ENCODE assay signal across 1 cellular context in genomic region chr2:43193996-43194869, GRCh38.
A peak's percentile ranks its signal among the peaks of the same experiment; 100 is the strongest.
TF ChIP-seq lines count a peak whose summit lies in the region.

No MANE protein-coding gene starts in this region.

TF ChIP-seq in HepG2, 621 proteins besides CTCF, POLR2A, EP300 and RAD21 (continued from another document and continues in another):
- TF ChIP-seq HNF4G (IDR thresholded peaks at IDR 0.05; ENCODE audit: borderline replicate concordance, low read depth, low read length), result peak; percentile 99
- TF ChIP-seq HNF4G (CRISPR knock-in tag; IDR thresholded peaks at IDR 0.05; ENCODE audit: borderline replicate concordance, low read depth), result peak; percentile 97
- TF ChIP-seq ZNF614 (CRISPR knock-in tag; IDR thresholded peaks at IDR 0.05; ENCODE audit: borderline replicate concordance), result peak; percentile 92; the same call in 1 of the 2 replicates
- TF ChIP-seq, protein P1, sequence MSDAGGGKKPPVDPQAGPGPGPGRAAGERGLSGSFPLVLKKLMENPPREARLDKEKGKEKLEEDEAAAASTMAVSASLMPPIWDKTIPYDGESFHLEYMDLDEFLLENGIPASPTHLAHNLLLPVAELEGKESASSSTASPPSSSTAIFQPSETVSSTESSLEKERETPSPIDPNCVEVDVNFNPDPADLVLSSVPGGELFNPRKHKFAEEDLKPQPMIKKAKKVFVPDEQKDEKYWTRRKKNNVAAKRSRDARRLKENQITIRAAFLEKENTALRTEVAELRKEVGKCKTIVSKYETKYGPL (CRISPR knock-in tag; IDR thresholded peaks at IDR 0.05), result no peak
- TF ChIP-seq TCF7L2 (IDR thresholded peaks at IDR 0.05; ENCODE audit: low read depth, low read length), result no peak
- TF ChIP-seq ELF4 (CRISPR knock-in tag; IDR thresholded peaks at IDR 0.05; ENCODE audit: borderline replicate concordance), result no peak
- TF ChIP-seq TSC22D2 (CRISPR knock-in tag; IDR thresholded peaks at IDR 0.05; ENCODE audit: borderline replicate concordance), result no peak; the same call in 1 of the 2 replicates
- no peak; the same call in 1 of the 2 replicates for TF ChIP-seq ARNT2 (CRISPR knock-in tag; IDR thresholded peaks at IDR 0.05; ENCODE audit: low read depth)
- TF ChIP-seq, protein P2, sequence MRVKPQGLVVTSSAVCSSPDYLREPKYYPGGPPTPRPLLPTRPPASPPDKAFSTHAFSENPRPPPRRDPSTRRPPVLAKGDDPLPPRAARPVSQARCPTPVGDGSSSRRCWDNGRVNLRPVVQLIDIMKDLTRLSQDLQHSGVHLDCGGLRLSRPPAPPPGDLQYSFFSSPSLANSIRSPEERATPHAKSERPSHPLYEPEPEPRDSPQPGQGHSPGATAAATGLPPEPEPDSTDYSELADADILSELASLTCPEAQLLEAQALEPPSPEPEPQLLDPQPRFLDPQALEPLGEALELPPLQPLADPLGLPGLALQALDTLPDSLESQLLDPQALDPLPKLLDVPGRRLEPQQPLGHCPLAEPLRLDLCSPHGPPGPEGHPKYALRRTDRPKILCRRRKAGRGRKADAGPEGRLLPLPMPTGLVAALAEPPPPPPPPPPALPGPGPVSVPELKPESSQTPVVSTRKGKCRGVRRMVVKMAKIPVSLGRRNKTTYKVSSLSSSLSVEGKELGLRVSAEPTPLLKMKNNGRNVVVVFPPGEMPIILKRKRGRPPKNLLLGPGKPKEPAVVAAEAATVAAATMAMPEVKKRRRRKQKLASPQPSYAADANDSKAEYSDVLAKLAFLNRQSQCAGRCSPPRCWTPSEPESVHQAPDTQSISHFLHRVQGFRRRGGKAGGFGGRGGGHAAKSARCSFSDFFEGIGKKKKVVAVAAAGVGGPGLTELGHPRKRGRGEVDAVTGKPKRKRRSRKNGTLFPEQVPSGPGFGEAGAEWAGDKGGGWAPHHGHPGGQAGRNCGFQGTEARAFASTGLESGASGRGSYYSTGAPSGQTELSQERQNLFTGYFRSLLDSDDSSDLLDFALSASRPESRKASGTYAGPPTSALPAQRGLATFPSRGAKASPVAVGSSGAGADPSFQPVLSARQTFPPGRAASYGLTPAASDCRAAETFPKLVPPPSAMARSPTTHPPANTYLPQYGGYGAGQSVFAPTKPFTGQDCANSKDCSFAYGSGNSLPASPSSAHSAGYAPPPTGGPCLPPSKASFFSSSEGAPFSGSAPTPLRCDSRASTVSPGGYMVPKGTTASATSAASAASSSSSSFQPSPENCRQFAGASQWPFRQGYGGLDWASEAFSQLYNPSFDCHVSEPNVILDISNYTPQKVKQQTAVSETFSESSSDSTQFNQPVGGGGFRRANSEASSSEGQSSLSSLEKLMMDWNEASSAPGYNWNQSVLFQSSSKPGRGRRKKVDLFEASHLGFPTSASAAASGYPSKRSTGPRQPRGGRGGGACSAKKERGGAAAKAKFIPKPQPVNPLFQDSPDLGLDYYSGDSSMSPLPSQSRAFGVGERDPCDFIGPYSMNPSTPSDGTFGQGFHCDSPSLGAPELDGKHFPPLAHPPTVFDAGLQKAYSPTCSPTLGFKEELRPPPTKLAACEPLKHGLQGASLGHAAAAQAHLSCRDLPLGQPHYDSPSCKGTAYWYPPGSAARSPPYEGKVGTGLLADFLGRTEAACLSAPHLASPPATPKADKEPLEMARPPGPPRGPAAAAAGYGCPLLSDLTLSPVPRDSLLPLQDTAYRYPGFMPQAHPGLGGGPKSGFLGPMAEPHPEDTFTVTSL (CRISPR knock-in tag; IDR thresholded peaks at IDR 0.05; ENCODE audit: borderline replicate concordance), result peak; percentile 89
- TF ChIP-seq ZNF749 (CRISPR knock-in tag; IDR thresholded peaks at IDR 0.05; ENCODE audit: borderline replicate concordance), result peak; percentile 66; the same call in 1 of the 2 replicates
- TF ChIP-seq NR0B2 (CRISPR knock-in tag; IDR thresholded peaks at IDR 0.05), result 0 out of 2 replicates have a peak, but pooled peaks have one; percentile 69
- TF ChIP-seq POLR2AphosphoS5 (IDR thresholded peaks at IDR 0.05; ENCODE audit: low read depth, low read length), result peak; percentile 69; the same call in 1 of the 2 replicates
- TF ChIP-seq ZNF331 (CRISPR knock-in tag; IDR thresholded peaks at IDR 0.05), result peak; percentile 87; the same call in 1 of the 2 replicates
- TF ChIP-seq, protein P3, sequence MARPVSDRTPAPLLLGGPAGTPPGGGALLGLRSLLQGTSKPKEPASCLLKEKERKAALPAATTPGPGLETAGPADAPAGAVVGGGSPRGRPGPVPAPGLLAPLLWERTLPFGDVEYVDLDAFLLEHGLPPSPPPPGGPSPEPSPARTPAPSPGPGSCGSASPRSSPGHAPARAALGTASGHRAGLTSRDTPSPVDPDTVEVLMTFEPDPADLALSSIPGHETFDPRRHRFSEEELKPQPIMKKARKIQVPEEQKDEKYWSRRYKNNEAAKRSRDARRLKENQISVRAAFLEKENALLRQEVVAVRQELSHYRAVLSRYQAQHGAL (CRISPR knock-in tag; IDR thresholded peaks at IDR 0.05; ENCODE audit: not compliant biosample characterization), result no peak
- TF ChIP-seq GLI4 (CRISPR knock-in tag; IDR thresholded peaks at IDR 0.05; ENCODE audit: borderline replicate concordance), result peak; percentile 75
- TF ChIP-seq, protein P4, sequence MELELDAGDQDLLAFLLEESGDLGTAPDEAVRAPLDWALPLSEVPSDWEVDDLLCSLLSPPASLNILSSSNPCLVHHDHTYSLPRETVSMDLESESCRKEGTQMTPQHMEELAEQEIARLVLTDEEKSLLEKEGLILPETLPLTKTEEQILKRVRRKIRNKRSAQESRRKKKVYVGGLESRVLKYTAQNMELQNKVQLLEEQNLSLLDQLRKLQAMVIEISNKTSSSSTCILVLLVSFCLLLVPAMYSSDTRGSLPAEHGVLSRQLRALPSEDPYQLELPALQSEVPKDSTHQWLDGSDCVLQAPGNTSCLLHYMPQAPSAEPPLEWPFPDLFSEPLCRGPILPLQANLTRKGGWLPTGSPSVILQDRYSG (CRISPR knock-in tag; IDR thresholded peaks at IDR 0.05), result 0 out of 2 replicates have a peak, but pooled peaks have one; percentile 71
- TF ChIP-seq KDM5B (CRISPR knock-in tag; IDR thresholded peaks at IDR 0.05; ENCODE audit: borderline replicate concordance), result peak; percentile 74; the same call in 1 of the 2 replicates
- TF ChIP-seq ERF (CRISPR knock-in tag; IDR thresholded peaks at IDR 0.05), result peak; percentile 91; the same call in 1 of the 2 replicates
- no peak for TF ChIP-seq CREB1 (IDR thresholded peaks at IDR 0.05)
- TF ChIP-seq CREB1 (CRISPR knock-in tag; IDR thresholded peaks at IDR 0.05), result peak; percentile 84
- peak; percentile 49; the same call in 1 of the 2 replicates for TF ChIP-seq ZBTB25 (CRISPR knock-in tag; IDR thresholded peaks at IDR 0.05)
- TF ChIP-seq ZBTB26 (CRISPR knock-in tag; IDR thresholded peaks at IDR 0.05; ENCODE audit: borderline replicate concordance), result peak; percentile 53
- no peak for TF ChIP-seq AKNA (CRISPR knock-in tag; IDR thresholded peaks at IDR 0.05; ENCODE audit: borderline replicate concordance)
- TF ChIP-seq, protein P5, sequence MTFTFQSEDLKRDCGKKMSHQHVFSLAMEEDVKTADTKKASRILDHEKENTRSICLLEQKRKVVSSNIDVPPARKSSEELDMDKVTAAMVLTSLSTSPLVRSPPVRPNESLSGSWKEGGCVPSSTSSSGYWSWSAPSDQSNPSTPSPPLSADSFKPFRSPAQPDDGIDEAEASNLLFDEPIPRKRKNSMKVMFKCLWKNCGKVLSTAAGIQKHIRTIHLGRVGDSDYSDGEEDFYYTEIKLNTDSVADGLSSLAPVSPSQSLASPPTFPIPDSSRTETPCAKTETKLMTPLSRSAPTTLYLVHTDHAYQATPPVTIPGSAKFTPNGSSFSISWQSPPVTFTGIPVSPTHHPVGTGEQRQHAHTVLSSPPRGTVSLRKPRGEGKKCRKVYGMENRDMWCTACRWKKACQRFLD (CRISPR knock-in tag; IDR thresholded peaks at IDR 0.05; ENCODE audit: borderline replicate concordance), result no peak; the same call in 1 of the 2 replicates
- peak; percentile 20 for TF ChIP-seq ZBTB34 (CRISPR knock-in tag; IDR thresholded peaks at IDR 0.05)
- TF ChIP-seq, protein P6, sequence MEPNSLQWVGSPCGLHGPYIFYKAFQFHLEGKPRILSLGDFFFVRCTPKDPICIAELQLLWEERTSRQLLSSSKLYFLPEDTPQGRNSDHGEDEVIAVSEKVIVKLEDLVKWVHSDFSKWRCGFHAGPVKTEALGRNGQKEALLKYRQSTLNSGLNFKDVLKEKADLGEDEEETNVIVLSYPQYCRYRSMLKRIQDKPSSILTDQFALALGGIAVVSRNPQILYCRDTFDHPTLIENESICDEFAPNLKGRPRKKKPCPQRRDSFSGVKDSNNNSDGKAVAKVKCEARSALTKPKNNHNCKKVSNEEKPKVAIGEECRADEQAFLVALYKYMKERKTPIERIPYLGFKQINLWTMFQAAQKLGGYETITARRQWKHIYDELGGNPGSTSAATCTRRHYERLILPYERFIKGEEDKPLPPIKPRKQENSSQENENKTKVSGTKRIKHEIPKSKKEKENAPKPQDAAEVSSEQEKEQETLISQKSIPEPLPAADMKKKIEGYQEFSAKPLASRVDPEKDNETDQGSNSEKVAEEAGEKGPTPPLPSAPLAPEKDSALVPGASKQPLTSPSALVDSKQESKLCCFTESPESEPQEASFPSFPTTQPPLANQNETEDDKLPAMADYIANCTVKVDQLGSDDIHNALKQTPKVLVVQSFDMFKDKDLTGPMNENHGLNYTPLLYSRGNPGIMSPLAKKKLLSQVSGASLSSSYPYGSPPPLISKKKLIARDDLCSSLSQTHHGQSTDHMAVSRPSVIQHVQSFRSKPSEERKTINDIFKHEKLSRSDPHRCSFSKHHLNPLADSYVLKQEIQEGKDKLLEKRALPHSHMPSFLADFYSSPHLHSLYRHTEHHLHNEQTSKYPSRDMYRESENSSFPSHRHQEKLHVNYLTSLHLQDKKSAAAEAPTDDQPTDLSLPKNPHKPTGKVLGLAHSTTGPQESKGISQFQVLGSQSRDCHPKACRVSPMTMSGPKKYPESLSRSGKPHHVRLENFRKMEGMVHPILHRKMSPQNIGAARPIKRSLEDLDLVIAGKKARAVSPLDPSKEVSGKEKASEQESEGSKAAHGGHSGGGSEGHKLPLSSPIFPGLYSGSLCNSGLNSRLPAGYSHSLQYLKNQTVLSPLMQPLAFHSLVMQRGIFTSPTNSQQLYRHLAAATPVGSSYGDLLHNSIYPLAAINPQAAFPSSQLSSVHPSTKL (CRISPR knock-in tag; IDR thresholded peaks at IDR 0.05), result peak; percentile 94
- no peak for TF ChIP-seq ZNF256 (CRISPR knock-in tag; conservative IDR thresholded peaks at IDR 0.05)
